Comparison of ENCODE assay signal across 1 cellular context in genomic region chr3:78737988-78738387, GRCh38.
TF ChIP-seq lines count a peak whose summit lies in the region.

No MANE protein-coding gene starts in this region.

TF ChIP-seq in H1, 55 proteins besides CTCF, POLR2A, EP300 and RAD21 (continued from another document):
- TF ChIP-seq, protein P1, sequence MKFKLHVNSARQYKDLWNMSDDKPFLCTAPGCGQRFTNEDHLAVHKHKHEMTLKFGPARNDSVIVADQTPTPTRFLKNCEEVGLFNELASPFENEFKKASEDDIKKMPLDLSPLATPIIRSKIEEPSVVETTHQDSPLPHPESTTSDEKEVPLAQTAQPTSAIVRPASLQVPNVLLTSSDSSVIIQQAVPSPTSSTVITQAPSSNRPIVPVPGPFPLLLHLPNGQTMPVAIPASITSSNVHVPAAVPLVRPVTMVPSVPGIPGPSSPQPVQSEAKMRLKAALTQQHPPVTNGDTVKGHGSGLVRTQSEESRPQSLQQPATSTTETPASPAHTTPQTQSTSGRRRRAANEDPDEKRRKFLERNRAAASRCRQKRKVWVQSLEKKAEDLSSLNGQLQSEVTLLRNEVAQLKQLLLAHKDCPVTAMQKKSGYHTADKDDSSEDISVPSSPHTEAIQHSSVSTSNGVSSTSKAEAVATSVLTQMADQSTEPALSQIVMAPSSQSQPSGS (IDR thresholded peaks at IDR 0.05; ENCODE audit: low read length), result no peak
